In the genomic region with DNA sequence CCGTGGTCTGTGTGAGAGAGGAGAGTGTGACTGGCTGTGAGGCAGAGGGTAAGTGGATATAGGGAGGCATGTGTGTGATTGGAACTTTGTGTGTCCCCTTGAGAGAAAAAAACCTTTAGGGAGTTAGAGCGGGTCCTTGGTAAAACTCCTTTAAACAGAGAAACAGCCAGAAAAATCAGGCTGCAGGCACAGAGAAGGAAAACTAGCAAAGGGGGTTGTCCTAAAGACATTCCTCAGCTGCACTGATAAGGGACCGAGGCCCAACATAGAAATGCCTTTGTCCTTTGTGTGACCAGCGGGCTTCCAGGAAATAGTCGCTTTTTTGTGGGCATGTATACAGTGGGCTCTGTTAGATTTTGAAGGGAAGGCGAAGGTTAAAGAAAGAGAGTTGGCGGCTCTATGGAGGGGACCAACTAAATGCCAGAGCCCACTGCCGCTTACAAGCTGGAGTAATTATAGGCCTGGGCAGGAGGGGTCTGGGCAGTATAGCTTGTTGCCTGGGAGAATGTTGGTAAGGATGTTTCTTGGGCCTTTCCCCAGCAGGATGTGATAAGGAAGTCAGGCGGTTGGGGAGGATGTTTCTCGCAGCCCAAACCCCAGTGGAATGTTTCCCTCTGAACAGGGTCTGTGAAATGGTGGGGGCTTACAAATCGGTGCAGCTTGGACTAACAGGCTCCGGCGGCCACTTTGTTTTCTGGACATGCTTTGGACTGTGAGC, we compare ENCODE assay signal across 8 cellular contexts.
DNase-seq lines count a peak whose midpoint lies in the region; FAIRE-seq and TF ChIP-seq lines count a peak whose summit lies in the region.
"Not testable (repeated sequence)": the region's sequence is repeated elsewhere in the genome, so short reads cannot be mapped to it uniquely, and the experiment has no call there.

No MANE protein-coding gene starts in this region.

- H2AFZ ChIP-seq in endothelial cell of umbilical vein (ENCODE audit: low read depth, low read length), result peak overlapping the region; percentile 2
- H2AFZ ChIP-seq in neuron (ENCODE audit: low read depth, low read length), result peak overlapping the region; percentile 5

- not testable (repeated sequence) for H3K9me1 ChIP-seq in endothelial cell of umbilical vein (replicated peaks; ENCODE audit: control insufficient read depth, extremely low read depth, insufficient read depth, low read length)

- H4K20me1 ChIP-seq in BLaER1 treated with 17β-estradiol and CSF1 and Interleukin-3, amounts not matched to agents 10 nM and 100 nM; endothelial cell of umbilical vein (replicated peaks; ENCODE audit: control insufficient read depth, extremely low read depth, insufficient read depth, low read length): not testable (repeated sequence)

- peak overlapping the region; percentile 54 to 75 (median 68) for H3K4me3 ChIP-seq in BLaER1 treated with 17β-estradiol and CSF1 and Interleukin-3, amounts not matched to agents 10 nM and 100 nM
- H3K4me3 ChIP-seq in endothelial cell of umbilical vein (replicated peaks in 1 of 3; ENCODE audit: insufficient read depth in 1 of 3, low read depth in 1 of 3, low read length in 3 of 3) (peak overlapping the region; percentile 32 to 76 (median 38)), neuron (ENCODE audit: low read length) (peak overlapping the region; percentile 66), subcutaneous abdominal adipose tissue (ENCODE audit: low read depth in 1 of 5, low read length in 5 of 5) (peak overlapping the region; percentile 61 to 83 (median 73))

- CTCF ChIA-PET in endothelial cell of umbilical vein (lab: Charles Lee), result not testable (repeated sequence)

- TF ChIP-seq POLR2A in endothelial cell of umbilical vein (IDR thresholded peaks at IDR 0.05; ENCODE audit: low read depth, low read length), result not testable (repeated sequence)

- H3K4me2 ChIP-seq in BLaER1 treated with 17β-estradiol and CSF1 and Interleukin-3, amounts not matched to agents 10 nM and 100 nM, result peak overlapping the region; percentile 51 to 77 (median 70)
- H3K4me2 ChIP-seq in endothelial cell of umbilical vein (ENCODE audit: insufficient read depth, low read length), result peak overlapping the region; percentile 1

- not testable (repeated sequence) for H3K27me3 Mint-ChIP-seq in T-helper 1 cell treated with Interleukin-12 subunit alpha and Interleukin-12 subunit beta and Interleukin-4 antibody, amounts not matched to agents 30 μg/mL and 1 μg/mL, for 36 hours (ENCODE audit: low read depth)

- TSS peak; percentile 82 for BruUV-seq in endothelial cell of umbilical vein (replicated peaks; lab: Mats Ljungman, UMichigan)

- intact Hi-C loops in endothelial cell of umbilical vein (cut with micrococcal nuclease), result not testable (repeated sequence)

- dilution Hi-C loops in endothelial cell of umbilical vein (cut with MboI; ENCODE audit: extremely low pct_ligation_motif_present, low sequenced_read_pairs), result not testable (repeated sequence)

- H3K27me3 ChIP-seq in BLaER1 treated with 17β-estradiol and CSF1 and Interleukin-3, amounts not matched to agents 10 nM and 100 nM; endothelial cell of umbilical vein (ENCODE audit: control insufficient read depth in 2 of 2, insufficient read depth in 2 of 2, low read length in 2 of 2); layer of hippocampus (ENCODE audit: control insufficient read depth, insufficient read depth, low read length); neuron (ENCODE audit: insufficient read depth, low read length); subcutaneous abdominal adipose tissue (ENCODE audit: control insufficient read depth in 5 of 5, insufficient read depth in 4 of 5, low read length in 5 of 5): not testable (repeated sequence)

- not testable (repeated sequence) for H3K79me2 ChIP-seq in endothelial cell of umbilical vein (ENCODE audit: control insufficient read depth, insufficient read depth, low read length)

- not testable (repeated sequence) for TF ChIP-seq CTCF in endothelial cell of umbilical vein (IDR thresholded peaks at IDR 0.05; ENCODE audit: extremely low read depth in 1 of 2, insufficient read depth in 1 of 2, low read depth in 1 of 2, low read length in 2 of 2)

- H3K27ac ChIP-seq in BLaER1 treated with 17β-estradiol and CSF1 and Interleukin-3, amounts not matched to agents 10 nM and 100 nM, result peak overlapping the region; percentile 46 to 85 (median 78); a peak in 21 of 22 replicates
- H3K27ac ChIP-seq in angular gyrus (ENCODE audit: low read depth, low read length) (peak overlapping the region; percentile 22), endothelial cell of umbilical vein (ENCODE audit: insufficient read depth, low read depth, low read length) (peak overlapping the region; percentile 72), layer of hippocampus (ENCODE audit: low read depth, low read length) (peak overlapping the region; percentile 62), subcutaneous abdominal adipose tissue (ENCODE audit: low read depth, low read length) (peak overlapping the region; percentile 80)

- H3K9me3 Mint-ChIP-seq in T-helper 1 cell treated with Interleukin-12 subunit alpha and Interleukin-12 subunit beta and Interleukin-4 antibody, amounts not matched to agents 30 μg/mL and 1 μg/mL, for 36 hours, result not testable (repeated sequence)

- H3K4me3 Mint-ChIP-seq in T-helper 1 cell treated with Interleukin-12 subunit alpha and Interleukin-12 subunit beta and Interleukin-4 antibody, amounts not matched to agents 30 μg/mL and 1 μg/mL, for 36 hours, result peak overlapping the region; percentile 89

- FAIRE-seq in endothelial cell of umbilical vein (lab: Jason Lieb, UNC), result not testable (repeated sequence)

- not testable (repeated sequence) for H3K36me3 ChIP-seq in BLaER1 treated with 17β-estradiol and CSF1 and Interleukin-3, amounts not matched to agents 10 nM and 100 nM; endothelial cell of umbilical vein (ENCODE audit: control insufficient read depth in 2 of 2, extremely low read depth in 1 of 2, insufficient read depth in 2 of 2, low read length in 2 of 2); neuron (ENCODE audit: insufficient read depth, low read length); subcutaneous abdominal adipose tissue (ENCODE audit: control insufficient read depth in 5 of 5, insufficient read depth in 5 of 5, low read length in 5 of 5)

- H3K9me3 ChIP-seq in BLaER1 treated with 17β-estradiol and CSF1 and Interleukin-3, amounts not matched to agents 10 nM and 100 nM (replicated peaks in 1 of 11); endothelial cell of umbilical vein (replicated peaks; ENCODE audit: control insufficient read depth, insufficient read depth, low read length); neuron (ENCODE audit: low read length); subcutaneous abdominal adipose tissue (ENCODE audit: control insufficient read depth in 5 of 5, low read length in 5 of 5): not testable (repeated sequence)

- not testable (repeated sequence) for H3K4me1 Mint-ChIP-seq in T-helper 1 cell treated with Interleukin-12 subunit alpha and Interleukin-12 subunit beta and Interleukin-4 antibody, amounts not matched to agents 30 μg/mL and 1 μg/mL, for 36 hours (ENCODE audit: low read depth)

- peak overlapping the region; percentile 87 for H3K27ac Mint-ChIP-seq in T-helper 1 cell treated with Interleukin-12 subunit alpha and Interleukin-12 subunit beta and Interleukin-4 antibody, amounts not matched to agents 30 μg/mL and 1 μg/mL, for 36 hours

- POLR2A ChIA-PET in endothelial cell of umbilical vein (lab: Charles Lee), result not testable (repeated sequence)

- DNase-seq in HS-27A (ENCODE audit: low read depth) (peak; percentile 63), endothelial cell of umbilical vein (ENCODE audit: low read depth, low spot score) (peak; percentile 69)

- peak overlapping the region; percentile 77 to 85 (median 81) for H3K9ac ChIP-seq in BLaER1 treated with 17β-estradiol and CSF1 and Interleukin-3, amounts not matched to agents 10 nM and 100 nM
- H3K9ac ChIP-seq in endothelial cell of umbilical vein (replicated peaks; ENCODE audit: extremely low read depth, insufficient read depth, low read length) (peak overlapping the region; percentile 53), subcutaneous abdominal adipose tissue (ENCODE audit: low read length in 5 of 5) (peak overlapping the region in 4 of 5 donors; percentile 59 to 79 (median 67))

- not testable (repeated sequence) for H3K4me1 ChIP-seq in BLaER1 treated with 17β-estradiol and CSF1 and Interleukin-3, amounts not matched to agents 10 nM and 100 nM; endothelial cell of umbilical vein (ENCODE audit: control insufficient read depth, extremely low read depth, insufficient read depth, low read length); neuron (ENCODE audit: insufficient read depth, low read length); subcutaneous abdominal adipose tissue (ENCODE audit: control insufficient read depth in 5 of 5, insufficient read depth in 5 of 5, low read length in 5 of 5)

- not testable (repeated sequence) for H3K36me3 Mint-ChIP-seq in T-helper 1 cell treated with Interleukin-12 subunit alpha and Interleukin-12 subunit beta and Interleukin-4 antibody, amounts not matched to agents 30 μg/mL and 1 μg/mL, for 36 hours (ENCODE audit: low read depth)

Comparison
In these comparisons a context has a peak if more than half of its experiments do, and no peak if none do; other contexts are left out.
1. Peak in every context shown above with its lines: DNase-seq, H3K4me3 ChIP-seq and H3K27ac ChIP-seq.
2. H3K27ac ChIP-seq: peak in every context shown above with its lines; median percentile 80 in subcutaneous abdominal adipose tissue; 78 in BLaER1 treated with 17β-estradiol and CSF1 and Interleukin-3, amounts not matched to agents 10 nM and 100 nM; 72 in endothelial cell of umbilical vein; 62 in layer of hippocampus; 22 in angular gyrus.